ENCODE assay signal across 12 cellular contexts in genomic region chr22:19596680-19597398, GRCh38.
DNase-seq lines count a peak whose midpoint lies in the region; ATAC-seq and TF ChIP-seq lines count a peak whose summit lies in the region.
"Had no signal": no experiment of that assay in that cellular context is flagged by ENCODE, and none has a peak within 500 bp of the region (broad histone marks: within the 10 kb centered on the region; RNA-seq: fewer than 3 reads in every experiment).

No MANE protein-coding gene starts in this region.

- peak; percentile 62 for DNase-seq in activated CD4-positive, alpha-beta T cell treated with anti-CD3 and anti-CD28 coated beads, Interleukin-2, amount 10 ng/mL, durations not matched to agents 24 days and 14 days
- DNase-seq in activated CD4-positive, alpha-beta T cell treated with anti-CD3 and anti-CD28 coated beads for 4 hours, result no peak
- DNase-seq in PC-3 (no peak), dedifferentiated amniotic fluid mesenchymal stem cell (ENCODE audit: extremely low spot score) (no peak)
- no peak for DNase-seq in effector memory CD4-positive, alpha-beta T cell
- DNase-seq in stimulated activated naive B cell treated with anti-CD40 and anti-IgM and Interleukin-4, amounts not matched to agents 10 μg/mL and 1 μg/mL and 100 μg/mL, for 72 hours, result no peak
- no peak for DNase-seq in activated T-helper 2 cell treated with anti-CD3 and anti-CD28 coated beads, Interferon-gamma antibody, Interleukin-2, Interleukin-4, amounts not matched to agents 10 μg/mL and 5 μg/mL and 100 μg/mL, durations not matched to agents 14 hours and 24 hours and 36 hours (ENCODE audit: low spot score)
- DNase-seq: EL, NCI-H446 treated with DMSO at 0.1 percent for 48 hours, uterus had no signal

- H3K9me3 ChIP-seq in PC-3 (ENCODE audit: low read length), result no peaks in the 10 kb centered on the region
- no peaks in the 10 kb centered on the region for H3K9me3 ChIP-seq in effector memory CD4-positive, alpha-beta T cell (ENCODE audit: control insufficient read depth, low read length)
- H3K9me3 ChIP-seq: uterus had no signal

- no peak for ATAC-seq in PC-3
- ATAC-seq in stimulated activated naive B cell treated with anti-CD40 and anti-IgM and Interleukin-4, amounts not matched to agents 10 μg/mL and 1 μg/mL and 100 μg/mL, for 72 hours (replicated peaks), result peak; percentile 51 to 68
- ATAC-seq in GM18870 (IDR thresholded peaks at IDR 0.05; ENCODE audit: unreplicated experiment), result no peak

- H3K79me2 ChIP-seq in PC-3 (ENCODE audit: low read length), result no peaks in the 10 kb centered on the region

- intact Hi-C loops in activated CD4-positive, alpha-beta T cell treated with anti-CD3 and anti-CD28 coated beads, Interleukin-2, amount 10 ng/mL, durations not matched to agents 24 days and 14 days (cut with micrococcal nuclease), result no loop called here
- intact Hi-C loops in PC-3 (cut with micrococcal nuclease), result no loop called here
- intact Hi-C loops in activated T-helper 2 cell treated with anti-CD3 and anti-CD28 coated beads, Interferon-gamma antibody, Interleukin-2, Interleukin-4, amounts not matched to agents 10 μg/mL and 5 μg/mL and 100 μg/mL, durations not matched to agents 14 hours and 24 hours and 36 hours (cut with micrococcal nuclease), result no loop called here

- no peaks in the 10 kb centered on the region for H3K9me3 Mint-ChIP-seq in activated CD4-positive, alpha-beta T cell treated with anti-CD3 and anti-CD28 coated beads, Interleukin-2, amount 10 ng/mL, durations not matched to agents 24 days and 14 days
- no peaks in the 10 kb centered on the region for H3K9me3 Mint-ChIP-seq in stimulated activated naive B cell treated with anti-CD40 and anti-IgM and Interleukin-4, amounts not matched to agents 10 μg/mL and 1 μg/mL and 100 μg/mL, for 72 hours
- H3K9me3 Mint-ChIP-seq in activated T-helper 2 cell treated with anti-CD3 and anti-CD28 coated beads, Interferon-gamma antibody, Interleukin-2, Interleukin-4, amounts not matched to agents 10 μg/mL and 5 μg/mL and 100 μg/mL, durations not matched to agents 14 hours and 24 hours and 36 hours, result no peaks in the 10 kb centered on the region

- H3K27ac ChIP-seq in PC-3 (ENCODE audit: low read length), result peak overlapping the region; percentile 73; the same call in 1 of the 2 replicates
- H3K27ac ChIP-seq in effector memory CD4-positive, alpha-beta T cell (ENCODE audit: insufficient read depth, low read length, poor library complexity, severe bottlenecking), result peak overlapping the region; percentile 67
- H3K27ac ChIP-seq: coronary artery had no signal

- H3K36me3 Mint-ChIP-seq in activated CD4-positive, alpha-beta T cell treated with anti-CD3 and anti-CD28 coated beads, Interleukin-2, amount 10 ng/mL, durations not matched to agents 24 days and 14 days (ENCODE audit: low read depth), result no peaks in the 10 kb centered on the region
- H3K36me3 Mint-ChIP-seq in stimulated activated naive B cell treated with anti-CD40 and anti-IgM and Interleukin-4, amounts not matched to agents 10 μg/mL and 1 μg/mL and 100 μg/mL, for 72 hours, result peaks cover 0 to 2% of the 10 kb centered on the region in 2 donors
- no peaks in the 10 kb centered on the region for H3K36me3 Mint-ChIP-seq in activated T-helper 2 cell treated with anti-CD3 and anti-CD28 coated beads, Interferon-gamma antibody, Interleukin-2, Interleukin-4, amounts not matched to agents 10 μg/mL and 5 μg/mL and 100 μg/mL, durations not matched to agents 14 hours and 24 hours and 36 hours (ENCODE audit: low read depth)

- POLR2A ChIA-PET in PC-3 (lab: Charles Lee; ENCODE audit: unreplicated experiment), result no interaction called here

- H3K27me3 Mint-ChIP-seq in activated CD4-positive, alpha-beta T cell treated with anti-CD3 and anti-CD28 coated beads, Interleukin-2, amount 10 ng/mL, durations not matched to agents 24 days and 14 days, result no peaks in the 10 kb centered on the region
- peaks cover 12 to 17% of the 10 kb centered on the region in 2 donors for H3K27me3 Mint-ChIP-seq in stimulated activated naive B cell treated with anti-CD40 and anti-IgM and Interleukin-4, amounts not matched to agents 10 μg/mL and 1 μg/mL and 100 μg/mL, for 72 hours
- no peaks in the 10 kb centered on the region for H3K27me3 Mint-ChIP-seq in activated T-helper 2 cell treated with anti-CD3 and anti-CD28 coated beads, Interferon-gamma antibody, Interleukin-2, Interleukin-4, amounts not matched to agents 10 μg/mL and 5 μg/mL and 100 μg/mL, durations not matched to agents 14 hours and 24 hours and 36 hours (ENCODE audit: low read depth)

- no peak overlapping the region for H3K4me3 Mint-ChIP-seq in activated CD4-positive, alpha-beta T cell treated with anti-CD3 and anti-CD28 coated beads, Interleukin-2, amount 10 ng/mL, durations not matched to agents 24 days and 14 days
- no peak overlapping the region for H3K4me3 Mint-ChIP-seq in stimulated activated naive B cell treated with anti-CD40 and anti-IgM and Interleukin-4, amounts not matched to agents 10 μg/mL and 1 μg/mL and 100 μg/mL, for 72 hours
- H3K4me3 Mint-ChIP-seq in activated T-helper 2 cell treated with anti-CD3 and anti-CD28 coated beads, Interferon-gamma antibody, Interleukin-2, Interleukin-4, amounts not matched to agents 10 μg/mL and 5 μg/mL and 100 μg/mL, durations not matched to agents 14 hours and 24 hours and 36 hours (ENCODE audit: low read depth), result no peak overlapping the region

- H2AFZ ChIP-seq in PC-3 (ENCODE audit: low read length), result no peak overlapping the region

- H3K27me3 ChIP-seq in PC-3 (ENCODE audit: low read length), result no peaks in the 10 kb centered on the region
- H3K27me3 ChIP-seq in effector memory CD4-positive, alpha-beta T cell (replicated peaks; ENCODE audit: control insufficient read depth, insufficient read depth, low read length, poor library complexity, severe bottlenecking), result no peaks in the 10 kb centered on the region
- H3K27me3 ChIP-seq: uterus had no signal

- H3F3A ChIP-seq in PC-3 (ENCODE audit: low read length, unreplicated experiment), result no peaks in the 10 kb centered on the region

- BruUV-seq in PC-3 (replicated peaks; lab: Mats Ljungman, UMichigan), result no TSS peak

- TF ChIP-seq CTCF in PC-3 (conservative IDR thresholded peaks at IDR 0.05; ENCODE audit: low read depth, low read length), result no peak

- CTCF ChIA-PET in PC-3 (lab: Charles Lee), result no interaction called here

- no peaks in the 10 kb centered on the region for H4K20me1 ChIP-seq in PC-3 (ENCODE audit: low read length)

- peaks cover 24% of the 10 kb centered on the region for H3K4me1 Mint-ChIP-seq in activated CD4-positive, alpha-beta T cell treated with anti-CD3 and anti-CD28 coated beads, Interleukin-2, amount 10 ng/mL, durations not matched to agents 24 days and 14 days
- H3K4me1 Mint-ChIP-seq in stimulated activated naive B cell treated with anti-CD40 and anti-IgM and Interleukin-4, amounts not matched to agents 10 μg/mL and 1 μg/mL and 100 μg/mL, for 72 hours, result peaks cover 10 to 12% of the 10 kb centered on the region in 2 donors
- peaks cover 16% of the 10 kb centered on the region for H3K4me1 Mint-ChIP-seq in activated T-helper 2 cell treated with anti-CD3 and anti-CD28 coated beads, Interferon-gamma antibody, Interleukin-2, Interleukin-4, amounts not matched to agents 10 μg/mL and 5 μg/mL and 100 μg/mL, durations not matched to agents 14 hours and 24 hours and 36 hours (ENCODE audit: low read depth)

- peak overlapping the region; percentile 6 for H3K27ac Mint-ChIP-seq in activated CD4-positive, alpha-beta T cell treated with anti-CD3 and anti-CD28 coated beads, Interleukin-2, amount 10 ng/mL, durations not matched to agents 24 days and 14 days
- H3K27ac Mint-ChIP-seq in stimulated activated naive B cell treated with anti-CD40 and anti-IgM and Interleukin-4, amounts not matched to agents 10 μg/mL and 1 μg/mL and 100 μg/mL, for 72 hours, result no peak overlapping the region
- no peak overlapping the region for H3K27ac Mint-ChIP-seq in activated T-helper 2 cell treated with anti-CD3 and anti-CD28 coated beads, Interferon-gamma antibody, Interleukin-2, Interleukin-4, amounts not matched to agents 10 μg/mL and 5 μg/mL and 100 μg/mL, durations not matched to agents 14 hours and 24 hours and 36 hours

- H3K4me1 ChIP-seq in PC-3 (ENCODE audit: insufficient read depth, low read length), result peaks cover 28% of the 10 kb centered on the region
- H3K4me1 ChIP-seq in effector memory CD4-positive, alpha-beta T cell (ENCODE audit: control insufficient read depth, insufficient read depth, low read length, poor library complexity, severe bottlenecking), result peaks cover 31% of the 10 kb centered on the region
- H3K4me1 ChIP-seq: uterus had no signal

- H3K4me2 ChIP-seq in PC-3 (ENCODE audit: low read length), result no peak overlapping the region

- no peak overlapping the region for H3K4me3 ChIP-seq in PC-3 (ENCODE audit: low read length)
- H3K4me3 ChIP-seq in effector memory CD4-positive, alpha-beta T cell (ENCODE audit: insufficient read depth, low read depth, low read length, poor library complexity, severe bottlenecking), result peak overlapping the region; percentile 25
- H3K4me3 ChIP-seq: coronary artery, uterus had no signal

- no peaks in the 10 kb centered on the region for H3K9me2 ChIP-seq in PC-3 (replicated peaks; ENCODE audit: low read length)

- no peak overlapping the region for H3K9ac ChIP-seq in PC-3 (ENCODE audit: low read length)

- H3K36me3 ChIP-seq in PC-3 (ENCODE audit: low read depth, low read length), result no peaks in the 10 kb centered on the region
- no peaks in the 10 kb centered on the region for H3K36me3 ChIP-seq in effector memory CD4-positive, alpha-beta T cell (ENCODE audit: control insufficient read depth, insufficient read depth, low read length)
- H3K36me3 ChIP-seq: uterus had no signal

Comparison
In these comparisons a context has a peak if more than half of its experiments do, and no peak if none do; other contexts are left out.
1. ATAC-seq: peak in stimulated activated naive B cell treated with anti-CD40 and anti-IgM and Interleukin-4, amounts not matched to agents 10 μg/mL and 1 μg/mL and 100 μg/mL, for 72 hours (2 of 2); none in PC-3 (single experiment) and GM18870 (single experiment).